In the genomic region with DNA sequence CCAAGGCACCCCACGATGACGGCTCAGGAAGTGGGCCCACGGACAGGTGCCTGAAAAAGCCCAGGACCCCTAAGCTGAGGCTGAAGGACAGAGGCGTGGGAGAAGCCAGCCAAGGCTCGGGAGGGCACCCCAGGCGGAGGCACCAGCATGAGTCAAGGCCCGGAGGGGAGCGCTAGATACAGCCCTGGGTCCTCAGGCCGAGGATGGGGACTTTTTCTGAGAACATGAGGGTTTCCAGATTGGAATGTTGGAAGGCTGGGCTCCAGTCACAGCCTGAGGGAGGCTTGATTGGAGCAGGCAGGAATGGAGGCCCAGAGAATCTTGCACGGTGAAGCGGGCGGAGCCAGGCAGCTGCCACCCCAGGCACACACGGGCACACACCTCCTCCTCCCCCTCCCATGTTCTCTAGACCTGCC, we compare ENCODE assay signal across 22 cellular contexts. TPM values are rescaled to one million over a fixed set of nuclear protein-coding genes. Genes with fewer than 3 reads are reported as not detected.
DNase-seq lines count a peak whose midpoint lies in the region; ATAC-seq, FAIRE-seq and TF ChIP-seq lines count a peak whose summit lies in the region.
"Had no signal": no experiment of that assay in that cellular context is flagged by ENCODE, and none has a peak within 500 bp of the region (broad histone marks: within the 10 kb centered on the region; RNA-seq: fewer than 3 reads in every experiment).

No MANE protein-coding gene starts in this region.

- TF ChIP-seq POLR2A in heart left ventricle (IDR thresholded peaks at IDR 0.05), result no peak

- no peak for TF ChIP-seq CTCF in heart left ventricle (IDR thresholded peaks at IDR 0.05)
- no peak for TF ChIP-seq CTCF in lower lobe of right lung (IDR thresholded peaks at IDR 0.05)
- no peak for TF ChIP-seq CTCF in D721Med (IDR thresholded peaks at IDR 0.05; ENCODE audit: insufficient read depth, missing control alignments)

- H3K9me3 ChIP-seq in heart left ventricle (no peaks in the 10 kb centered on the region), lower lobe of right lung (no peaks in the 10 kb centered on the region)
- H3K9me3 ChIP-seq: Caco-2 had no signal

- peak; percentile 21 for DNase-seq in left ventricle myocardium superior
- no peak for DNase-seq in heart left ventricle
- peak; percentile 72 for DNase-seq in NCI-H510A treated with DMSO at 0.1 percent for 48 hours (lab: John Stamatoyannopoulos, UW)
- peak; percentile 30 for DNase-seq in lower lobe of right lung
- DNase-seq in stimulated activated CD4-positive, alpha-beta T cell treated with anti-CD3 and anti-CD28 coated beads, Interleukin-15, amount 100 ng/mL, for 24 hours, result no peak
- DNase-seq in D721Med (ENCODE audit: insufficient read length, low spot score), result no peak
- no peak for DNase-seq in SIG-M5 (lab: John Stamatoyannopoulos, UW)
- DNase-seq: AML-193; Caco-2; CD8-positive, alpha-beta T cell; DMS79 treated with DMSO at 0.1 percent for 48 hours; Karpas-422; NCI-H1092 treated with DMSO at 0.1 percent for 48 hours; NCI-H1436; NCI-H187; NCI-H2081 treated with DMSO at 0.1 percent for 48 hours; NCI-H446; RPMI8226 had no signal

- WGBS in heart left ventricle, 4 donors, result 77 to 85% (median 81%) methylated on average over 13 of the region's 13 CpGs

- H3K27ac ChIP-seq in heart left ventricle (no peak overlapping the region), lower lobe of right lung (no peak overlapping the region)
- H3K27ac ChIP-seq: C4-2B had no signal

- H3K4me3 ChIP-seq in heart left ventricle (no peak overlapping the region), lower lobe of right lung (no peak overlapping the region)

- intact Hi-C loops in left ventricle myocardium superior (cut with micrococcal nuclease), result no loop called here
- intact Hi-C loops in heart left ventricle (cut with DNase I), result loop anchor here in 1 of 10 donors (10.0 kb wide), 1 partner anchor 76 kb away; a partner anchor contains a TSS
- intact Hi-C loops in lower lobe of right lung (cut with DNase I), result no loop called here

- peaks cover 0 to 27% (median 21%) of the 10 kb centered on the region in 12 donors for H3K4me1 ChIP-seq in heart left ventricle
- H3K4me1 ChIP-seq in lower lobe of right lung, result no peaks in the 10 kb centered on the region
- H3K4me1 ChIP-seq: Caco-2 had no signal

- no peak for ATAC-seq in left ventricle myocardium superior
- no peak for ATAC-seq in heart left ventricle
- no peak for ATAC-seq in lower lobe of right lung
- ATAC-seq: CD8-positive, alpha-beta T cell had no signal

- peaks cover 0 to 19% (median 5%) of the 10 kb centered on the region in 9 donors for H3K27me3 ChIP-seq in heart left ventricle
- peaks cover 58% of the 10 kb centered on the region for H3K27me3 ChIP-seq in lower lobe of right lung (ENCODE audit: low read depth)

- no peak for FAIRE-seq in D721Med (lab: Jason Lieb, UNC)
- FAIRE-seq: A204.1, GM19239, H54 had no signal

- H3K36me3 ChIP-seq in heart left ventricle, result no peaks in the 10 kb centered on the region
- no peaks in the 10 kb centered on the region for H3K36me3 ChIP-seq in lower lobe of right lung

RNA-seq across cellular contexts. Expression of a gene that starts 19.0 kb away (rescaled TPM):
- total RNA-seq in left ventricle myocardium superior (12.0 TPM), heart left ventricle (10 to 100 TPM in 1 of 9 donors, 1 to 10 TPM in 8; 3.8 to 18.6 (median 6.8) TPM), lower lobe of right lung (1.4 TPM)
- 1 to 10 TPM; 2.6 to 5.9 TPM for polyA plus RNA-seq in heart left ventricle
- total RNA-seq: CD8-positive, alpha-beta T cell had no signal

Comparison
In these comparisons a context has a peak if more than half of its experiments do, and no peak if none do; other contexts are left out.
1. DNase-seq: peak in left ventricle myocardium superior (single experiment), NCI-H510A treated with DMSO at 0.1 percent for 48 hours (single experiment) and lower lobe of right lung (single experiment); none in heart left ventricle (0 of 5), stimulated activated CD4-positive, alpha-beta T cell treated with anti-CD3 and anti-CD28 coated beads, Interleukin-15, amount 100 ng/mL, for 24 hours (single experiment), D721Med (single experiment) and SIG-M5 (single experiment).